Comparison of ENCODE assay signal across 8 cellular contexts in genomic region chr14:91323671-91324605, GRCh38.
DNase-seq lines count a peak whose midpoint lies in the region; ATAC-seq and TF ChIP-seq lines count a peak whose summit lies in the region.

No MANE protein-coding gene starts in this region.

- H3K4me1 Mint-ChIP-seq in naive B cell, result peaks cover 47 to 73% (median 64%) of the 10 kb centered on the region in 3 donors
- peaks cover 87% of the 10 kb centered on the region for H3K4me1 Mint-ChIP-seq in stimulated activated effector memory CD8-positive, alpha-beta T cell treated with anti-CD3 and anti-CD28 coated beads, Interleukin-12 subunit alpha, Interleukin-12 subunit beta, amount 100 ng/mL, for 72 hours

- H3K4me3 Mint-ChIP-seq in naive B cell, result peak overlapping the region; percentile 83 to 95 (median 90)
- H3K4me3 Mint-ChIP-seq in stimulated activated effector memory CD8-positive, alpha-beta T cell treated with anti-CD3 and anti-CD28 coated beads, Interleukin-12 subunit alpha, Interleukin-12 subunit beta, amount 100 ng/mL, for 72 hours, result peak overlapping the region; percentile 84

- no peaks in the 10 kb centered on the region for H3K9me3 Mint-ChIP-seq in naive B cell
- H3K9me3 Mint-ChIP-seq in stimulated activated effector memory CD8-positive, alpha-beta T cell treated with anti-CD3 and anti-CD28 coated beads, Interleukin-12 subunit alpha, Interleukin-12 subunit beta, amount 100 ng/mL, for 72 hours, result no peaks in the 10 kb centered on the region

- H3K36me3 Mint-ChIP-seq in naive B cell, result peaks cover 5 to 10% of the 10 kb centered on the region in 2 donors
- peaks cover 100% of the 10 kb centered on the region for H3K36me3 Mint-ChIP-seq in stimulated activated effector memory CD8-positive, alpha-beta T cell treated with anti-CD3 and anti-CD28 coated beads, Interleukin-12 subunit alpha, Interleukin-12 subunit beta, amount 100 ng/mL, for 72 hours

- peak overlapping the region; percentile 20 for H3K4me3 ChIP-seq in epithelial cell of proximal tubule (ENCODE audit: low read depth, low read length)

- H3K27ac Mint-ChIP-seq in naive B cell, result peak overlapping the region; percentile 99 to 100 (median 99)
- peak overlapping the region; percentile 98 for H3K27ac Mint-ChIP-seq in stimulated activated effector memory CD8-positive, alpha-beta T cell treated with anti-CD3 and anti-CD28 coated beads, Interleukin-12 subunit alpha, Interleukin-12 subunit beta, amount 100 ng/mL, for 72 hours

- DNase-seq in CMK (ENCODE audit: low read depth), result peak; percentile 67
- peak; percentile 90 to 96 for DNase-seq in NOMO-1 (lab: John Stamatoyannopoulos, UW; ENCODE audit: unreplicated experiment in 2 of 2)
- peak; percentile 97 for DNase-seq in activated T-cell treated with anti-CD3 and anti-CD28 coated beads for 1 hour (ENCODE audit: low read depth)
- DNase-seq in epithelial cell of proximal tubule (ENCODE audit: low read depth), result no peak
- DNase-seq in naive B cell, result peak; percentile 91
- peak; percentile 96 to 99 for DNase-seq in stimulated activated effector memory CD8-positive, alpha-beta T cell treated with anti-CD3 and anti-CD28 coated beads, Interleukin-12 subunit alpha, Interleukin-12 subunit beta, amount 100 ng/mL, for 72 hours (ENCODE audit: low spot score in 2 of 2)

- TF ChIP-seq CTCF in epithelial cell of proximal tubule (conservative IDR thresholded peaks at IDR 0.05; ENCODE audit: low read depth, low read length), result peak; percentile 98

- ATAC-seq in GM19397 (IDR thresholded peaks at IDR 0.05; ENCODE audit: unreplicated experiment) (peak; percentile 64), HG03521 (IDR thresholded peaks at IDR 0.05; ENCODE audit: unreplicated experiment) (peak; percentile 74), naive B cell (ENCODE audit: low read depth in 2 of 2) (peak; percentile 80 to 81)
- ATAC-seq in stimulated activated effector memory CD8-positive, alpha-beta T cell treated with anti-CD3 and anti-CD28 coated beads, Interleukin-12 subunit alpha, Interleukin-12 subunit beta, amount 100 ng/mL, for 72 hours, result peak; percentile 88

- no peaks in the 10 kb centered on the region for H3K27me3 Mint-ChIP-seq in naive B cell
